ENCODE assay signal across 27 cellular contexts in genomic region chr3:80734483-80734882, GRCh38.
A peak's percentile ranks its signal among the peaks of the same experiment; 100 is the strongest.
DNase-seq lines count a peak whose midpoint lies in the region; ATAC-seq and TF ChIP-seq lines count a peak whose summit lies in the region.
"Had no signal": no experiment of that assay in that cellular context is flagged by ENCODE, and none has a peak within 500 bp of the region (broad histone marks: within the 10 kb centered on the region; RNA-seq: fewer than 3 reads in every experiment).

No MANE protein-coding gene starts in this region.

- H2AFZ ChIP-seq in OCI-LY3 (ENCODE audit: low read depth, low read length), result 0 out of 2 replicates have a peak overlapping the region, but pooled peaks have one; percentile 24
- H2AFZ ChIP-seq: parathyroid adenoma had no signal

- no peaks in the 10 kb centered on the region for H3K36me3 ChIP-seq in OCI-LY3 (replicated peaks; ENCODE audit: low read depth, low read length)
- no peaks in the 10 kb centered on the region for H3K36me3 ChIP-seq in mucosa of rectum (ENCODE audit: control insufficient read depth in 2 of 2, insufficient read depth in 2 of 2, low read length in 2 of 2)
- H3K36me3 ChIP-seq in stomach, result no peaks in the 10 kb centered on the region
- H3K36me3 ChIP-seq: cardiac muscle cell, gastrocnemius medialis had no signal

- H3K4me2 ChIP-seq in OCI-LY3 (ENCODE audit: low read length), result no peak overlapping the region

- H3K79me2 ChIP-seq in OCI-LY3 (ENCODE audit: low read length), result no peaks in the 10 kb centered on the region
- H3K79me2 ChIP-seq: parathyroid adenoma had no signal

- H3K27ac ChIP-seq in OCI-LY3 (ENCODE audit: low read length) (no peak overlapping the region), mucosa of rectum (ENCODE audit: low read depth in 2 of 2, low read length in 2 of 2) (peak overlapping the region; percentile 33 to 58), stomach (peak overlapping the region in 4 of 5 donors; percentile 44 to 70 (median 54))
- H3K27ac ChIP-seq: cardiac muscle cell, coronary artery, gastrocnemius medialis, parathyroid adenoma had no signal

- TF ChIP-seq EP300 in stomach (IDR thresholded peaks at IDR 0.05), result no peak

- ATAC-seq in GM21526 (IDR thresholded peaks at IDR 0.05; ENCODE audit: low FRiP score, unreplicated experiment), result no peak
- ATAC-seq: gastrocnemius medialis; natural killer cell treated with Interleukin-12 subunit alpha and Interleukin-12 subunit beta and Interleukin-15 and Interleukin-18, amount 100 ng/mL, for 72 hours; Panc1 had no signal

- H3K9ac ChIP-seq in OCI-LY3 (ENCODE audit: low read length) (no peak overlapping the region), mucosa of rectum (ENCODE audit: low read depth in 1 of 2, low read length in 2 of 2) (no peak overlapping the region)
- H3K9ac ChIP-seq: parathyroid adenoma had no signal

- no peak overlapping the region for H3K4me3 ChIP-seq in OCI-LY3 (ENCODE audit: low read length)
- H3K4me3 ChIP-seq in mucosa of rectum (ENCODE audit: low read length in 2 of 2), result peak overlapping the region in 1 of 2 donors; percentile 29
- no peak overlapping the region for H3K4me3 ChIP-seq in stomach
- H3K4me3 ChIP-seq: cardiac muscle cell, coronary artery, gastrocnemius medialis had no signal

- H3K27me3 ChIP-seq in OCI-LY3 (ENCODE audit: low read depth, low read length) (no peaks in the 10 kb centered on the region), mucosa of rectum (ENCODE audit: control insufficient read depth in 2 of 2, insufficient read depth in 2 of 2, low read length in 2 of 2) (no peaks in the 10 kb centered on the region), stomach (no peaks in the 10 kb centered on the region)
- H3K27me3 ChIP-seq: cardiac muscle cell, gastrocnemius medialis had no signal

- H4K20me1 ChIP-seq in OCI-LY3 (ENCODE audit: insufficient read depth, low read length), result no peaks in the 10 kb centered on the region

- 57 to 88% (median 77%) methylated on average over 1 of the region's 1 CpG for WGBS in stomach, 5 donors

- H3K9me3 ChIP-seq in OCI-LY3 (ENCODE audit: insufficient read depth, low read length) (no peaks in the 10 kb centered on the region), mucosa of rectum (ENCODE audit: control insufficient read depth in 2 of 2, low read length in 2 of 2) (no peaks in the 10 kb centered on the region), stomach (no peaks in the 10 kb centered on the region)

- H3K4me1 ChIP-seq in OCI-LY3 (ENCODE audit: low read length), result peaks cover 11% of the 10 kb centered on the region
- H3K4me1 ChIP-seq in mucosa of rectum (ENCODE audit: control insufficient read depth in 2 of 2, insufficient read depth in 2 of 2, low read length in 2 of 2), result peaks cover 13 to 21% of the 10 kb centered on the region in 2 donors
- H3K4me1 ChIP-seq in stomach, result peaks cover 0 to 4% (median 0%) of the 10 kb centered on the region in 4 donors
- H3K4me1 ChIP-seq: gastrocnemius medialis, parathyroid adenoma had no signal

- TF ChIP-seq CTCF in OCI-LY3 (IDR thresholded peaks at IDR 0.05; ENCODE audit: low read depth, low read length) (no peak), stomach (IDR thresholded peaks at IDR 0.05) (no peak)

- intact Hi-C loops in stomach (cut with DNase I; ENCODE audit: low total_unique reads), result no loop called here

- no peak for TF ChIP-seq POLR2A in stomach (IDR thresholded peaks at IDR 0.05)

- peak; percentile 66 for DNase-seq in dermis blood vessel endothelial cell
- DNase-seq in stomach, result no peak
- no peak for DNase-seq in NK-92 treated with Interleukin-12 subunit alpha and Interleukin-12 subunit beta, amount 100 ng/mL, for 24 hours (lab: John Stamatoyannopoulos, UW)
- DNase-seq in GM03348 (ENCODE audit: low spot score), result no peak
- DNase-seq in 8988T, result no peak
- DNase-seq: activated B cell treated with CpG ODN at 0.5 μM for 24 hours; activated CD4-positive, alpha-beta T cell treated with anti-CD3 and anti-CD28 coated beads, Interleukin-2, amount 50 U/mL, for 4 hours; amygdala; CD4-positive, alpha-beta T cell; DMS153; gastrocnemius medialis; GOT3; hippocampal formation; NCI-H1092 treated with DMSO at 0.1 percent for 48 hours; NCI-H187; NCI-H2171; SIG-M5; stimulated activated CD4-positive, alpha-beta T cell treated with anti-CD3 and anti-CD28 coated beads, Interleukin-4, amount 100 ng/mL, for 4 hours; stimulated activated naive CD4-positive, alpha-beta T cell had no signal
